ENCODE assay signal across 9 cellular contexts in the genomic region with DNA sequence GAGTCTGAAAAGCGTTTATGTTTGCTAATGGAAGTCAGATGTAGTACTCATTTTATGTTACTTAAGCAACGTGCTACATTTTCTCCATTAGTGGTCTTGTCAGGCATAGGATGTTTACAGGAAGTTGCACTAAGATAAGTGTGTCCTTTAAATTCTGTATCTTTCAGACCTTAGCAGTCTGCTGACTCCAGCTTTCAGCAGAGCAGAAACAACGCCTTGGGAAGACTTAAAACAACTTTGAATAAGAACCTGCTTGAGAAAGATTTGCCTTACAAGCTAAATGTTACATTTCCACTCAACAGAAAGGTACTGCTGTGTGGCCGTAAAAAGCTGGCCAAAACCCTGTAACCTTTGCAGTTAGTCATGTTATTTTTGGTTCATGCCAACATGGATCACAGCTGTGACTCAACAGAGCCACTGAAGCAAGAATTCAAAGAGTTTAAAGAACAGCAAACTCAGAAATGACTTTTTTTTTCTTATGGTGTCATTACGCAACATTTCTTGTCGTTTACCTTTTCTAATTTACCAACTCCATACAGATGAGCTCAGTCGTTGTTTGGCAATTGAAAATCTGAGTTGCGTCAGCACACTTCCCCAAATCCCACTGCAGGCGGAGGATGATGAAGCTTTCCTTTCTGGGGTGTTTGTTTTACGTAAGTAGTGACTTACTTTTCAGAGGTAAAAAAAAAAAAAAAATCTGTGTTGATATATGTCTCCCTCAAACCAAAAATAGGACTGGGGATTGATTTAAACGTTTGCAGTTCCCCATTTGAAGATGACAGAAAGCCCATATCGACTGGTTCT. TPM values are rescaled to one million over a fixed set of nuclear protein-coding genes. Genes with fewer than 3 reads are reported as not detected.
A peak's percentile ranks its signal among the peaks of the same experiment; 100 is the strongest.
DNase-seq lines count a peak whose midpoint lies in the region; ATAC-seq and TF ChIP-seq lines count a peak whose summit lies in the region.
"Had no signal": no experiment of that assay in that cellular context is flagged by ENCODE, and none has a peak within 500 bp of the region (broad histone marks: within the 10 kb centered on the region; RNA-seq: fewer than 3 reads in every experiment).

No MANE protein-coding gene starts in this region.

- H3K27ac Mint-ChIP-seq in natural killer cell treated with Interleukin-12 subunit alpha and Interleukin-12 subunit beta and Interleukin-15 and Interleukin-18, amount 100 ng/mL, for 72 hours: no peak overlapping the region
- H3K27ac Mint-ChIP-seq in CD4-positive, alpha-beta T cell: no peak overlapping the region

- H3K27ac ChIP-seq in CD4-positive, alpha-beta T cell (ENCODE audit: low read depth, low read length): no peak overlapping the region
- H3K27ac ChIP-seq: parathyroid adenoma had no signal

- peak overlapping the region; percentile 27 for H3K4me3 Mint-ChIP-seq in natural killer cell treated with Interleukin-12 subunit alpha and Interleukin-12 subunit beta and Interleukin-15 and Interleukin-18, amount 100 ng/mL, for 72 hours
- H3K4me3 Mint-ChIP-seq in CD4-positive, alpha-beta T cell: no peak overlapping the region

- POLR2A ChIA-PET in CD4-positive, alpha-beta T cell (lab: Charles Lee): no interaction called here

- peak; percentile 43 to 63 for ATAC-seq in natural killer cell treated with Interleukin-12 subunit alpha and Interleukin-12 subunit beta and Interleukin-15 and Interleukin-18, amount 100 ng/mL, for 72 hours
- ATAC-seq in CD4-positive, alpha-beta T cell (ENCODE audit: poor library complexity): no peak

- peaks cover 22 to 36% of the 10 kb centered on the region in 2 donors for H3K27me3 Mint-ChIP-seq in natural killer cell treated with Interleukin-12 subunit alpha and Interleukin-12 subunit beta and Interleukin-15 and Interleukin-18, amount 100 ng/mL, for 72 hours
- H3K27me3 Mint-ChIP-seq in CD4-positive, alpha-beta T cell: peaks cover 20% of the 10 kb centered on the region

- H3K27me3 ChIP-seq in CD4-positive, alpha-beta T cell (ENCODE audit: control insufficient read depth, insufficient read depth, low read length): peaks cover 7% of the 10 kb centered on the region

- H3K36me3 Mint-ChIP-seq in natural killer cell treated with Interleukin-12 subunit alpha and Interleukin-12 subunit beta and Interleukin-15 and Interleukin-18, amount 100 ng/mL, for 72 hours: no peaks in the 10 kb centered on the region
- H3K36me3 Mint-ChIP-seq in CD4-positive, alpha-beta T cell (ENCODE audit: low read depth): no peaks in the 10 kb centered on the region

- TF ChIP-seq CTCF in CD4-positive, alpha-beta T cell (IDR thresholded peaks at IDR 0.05): no peak

- no peaks in the 10 kb centered on the region for H3K9me3 ChIP-seq in CD4-positive, alpha-beta T cell (ENCODE audit: control insufficient read depth, low read length)

- DNase-seq in Daoy (ENCODE audit: low read depth): peak; percentile 77
- DNase-seq in NOMO-1 treated with dmso at 0.1 percent for 144 hours (lab: John Stamatoyannopoulos, UW; ENCODE audit: unreplicated experiment): peak; percentile 80
- DNase-seq in dermis blood vessel endothelial cell: peak; percentile 74
- DNase-seq in natural killer cell treated with Interleukin-12 subunit alpha and Interleukin-12 subunit beta and Interleukin-15 and Interleukin-18, amount 100 ng/mL, for 72 hours (ENCODE audit: low spot score): no peak
- no peak for DNase-seq in stimulated activated CD8-positive, alpha-beta memory T cell treated with anti-CD3 and anti-CD28 coated beads, Interleukin-4, amount 100 ng/mL, for 48 hours
- no peak for DNase-seq in CD4-positive, alpha-beta T cell
- no peak for DNase-seq in NCI-H1417 (lab: John Stamatoyannopoulos, UW)
- no peak for DNase-seq in hippocampal formation (lab: John Stamatoyannopoulos, UW)

- CTCF ChIA-PET in CD4-positive, alpha-beta T cell (lab: Charles Lee): no interaction called here

- peaks cover 7 to 8% of the 10 kb centered on the region in 2 donors for H3K4me1 Mint-ChIP-seq in natural killer cell treated with Interleukin-12 subunit alpha and Interleukin-12 subunit beta and Interleukin-15 and Interleukin-18, amount 100 ng/mL, for 72 hours (ENCODE audit: low read depth in 2 of 2)
- H3K4me1 Mint-ChIP-seq in CD4-positive, alpha-beta T cell (ENCODE audit: low read depth): no peaks in the 10 kb centered on the region

- H3K9me3 Mint-ChIP-seq in natural killer cell treated with Interleukin-12 subunit alpha and Interleukin-12 subunit beta and Interleukin-15 and Interleukin-18, amount 100 ng/mL, for 72 hours: no peaks in the 10 kb centered on the region
- H3K9me3 Mint-ChIP-seq in CD4-positive, alpha-beta T cell: no peaks in the 10 kb centered on the region

- intact Hi-C loops in CD4-positive, alpha-beta T cell (cut with DNase I, micrococcal nuclease): no loop called here

RNA-seq across cellular contexts. Expression of gene BMP6, which starts 27.9 kb away (rescaled TPM):
- 0.34 and 0.80 TPM in 2 replicates for total RNA-seq in Daoy (2014; rRNA removed; shearing (Covaris generic))
- 234 TPM in 2 replicates for total RNA-seq in dermis blood vessel endothelial cell
- total RNA-seq in natural killer cell treated with Interleukin-12 subunit alpha and Interleukin-12 subunit beta and Interleukin-15 and Interleukin-18, amount 100 ng/mL, for 72 hours: not detected
- total RNA-seq in CD4-positive, alpha-beta T cell: not detected

Comparison
In these comparisons a context has a peak if more than half of its experiments do, and no peak if none do; other contexts are left out.
1. DNase-seq: peak in Daoy (single experiment), NOMO-1 treated with dmso at 0.1 percent for 144 hours (single experiment) and dermis blood vessel endothelial cell (single experiment); none in natural killer cell treated with Interleukin-12 subunit alpha and Interleukin-12 subunit beta and Interleukin-15 and Interleukin-18, amount 100 ng/mL, for 72 hours (single experiment), stimulated activated CD8-positive, alpha-beta memory T cell treated with anti-CD3 and anti-CD28 coated beads, Interleukin-4, amount 100 ng/mL, for 48 hours (single experiment), CD4-positive, alpha-beta T cell (0 of 10), NCI-H1417 (0 of 3) and hippocampal formation (0 of 2).
2. RNA of gene BMP6, which starts 27.9 kb away (total RNA-seq): 234 TPM in dermis blood vessel endothelial cell; 0.34 to 0.80 TPM in Daoy, not detected in CD4-positive, alpha-beta T cell and not detected in natural killer cell treated with Interleukin-12 subunit alpha and Interleukin-12 subunit beta and Interleukin-15 and Interleukin-18, amount 100 ng/mL, for 72 hours; every median in the first group is over 100 times any median in the second.